ENCODE assay signal across 15 cellular contexts in genomic region chr6:89073014-89073620, GRCh38. TPM values are rescaled to one million over a fixed set of nuclear protein-coding genes. Genes with fewer than 3 reads are reported as not detected.
DNase-seq lines count a peak whose midpoint lies in the region; ATAC-seq and TF ChIP-seq lines count a peak whose summit lies in the region.
"Had no signal": no experiment of that assay in that cellular context is flagged by ENCODE, and none has a peak within 500 bp of the region (broad histone marks: within the 10 kb centered on the region; RNA-seq: fewer than 3 reads in every experiment).

No MANE protein-coding gene starts in this region.

- no peak overlapping the region for H3K4me3 Mint-ChIP-seq in memory B cell
- H3K4me3 Mint-ChIP-seq: activated naive CD4-positive, alpha-beta T cell treated with anti-CD3 and anti-CD28 coated beads for 36 hours had no signal

- BruUV-seq in mammary epithelial cell (replicated peaks; lab: Mats Ljungman, UMichigan): no TSS peak

- no peak overlapping the region for H3K4me2 ChIP-seq in mammary epithelial cell (ENCODE audit: insufficient read depth, low read depth, low read length)

- TF ChIP-seq CTCF in mammary epithelial cell (conservative IDR thresholded peaks at IDR 0.05 in 1 of 2, IDR thresholded peaks at IDR 0.05 in 1 of 2; ENCODE audit: extremely low read depth in 1 of 2, insufficient read depth in 1 of 2, low read depth in 1 of 2, low read length in 2 of 2) (no peak), breast epithelium (IDR thresholded peaks at IDR 0.05) (no peak), upper lobe of left lung (IDR thresholded peaks at IDR 0.05) (no peak)

- no peak overlapping the region for H3K27ac ChIP-seq in mammary epithelial cell (ENCODE audit: insufficient read depth, low read depth, low read length)
- no peak overlapping the region for H3K27ac ChIP-seq in breast epithelium
- peak overlapping the region; percentile 52 for H3K27ac ChIP-seq in caudate nucleus (ENCODE audit: low read depth, low read length)
- peak overlapping the region in 2 of 4 donors; percentile 23 to 51 for H3K27ac ChIP-seq in upper lobe of left lung
- H3K27ac ChIP-seq: colonic mucosa, parathyroid adenoma had no signal

- H2AFZ ChIP-seq in mammary epithelial cell (ENCODE audit: low read depth, low read length): peak overlapping the region; percentile 65
- H2AFZ ChIP-seq: parathyroid adenoma had no signal

- CTCF ChIA-PET in mammary epithelial cell (lab: Charles Lee; ENCODE audit: low non-redundant PET): interaction anchor here (0.7 kb wide), 1 partner anchor 39 kb away, joined by 3 read pairs; no protein-coding TSS in a partner anchor

- H3K4me1 ChIP-seq in mammary epithelial cell (ENCODE audit: insufficient read depth, low read length) (peaks cover under 1% of the 10 kb centered on the region), breast epithelium (no peaks in the 10 kb centered on the region), upper lobe of left lung (peaks cover 0 to 5% (median 0%) of the 10 kb centered on the region in 4 donors)
- H3K4me1 ChIP-seq: colonic mucosa, parathyroid adenoma had no signal

- dilution Hi-C loops in mammary epithelial cell (cut with HindIII; ENCODE audit: low sequenced_read_pairs): no loop called here

- WGBS in mammary epithelial cell (ENCODE audit: low coverage, missing lambda C conversion rate): 58% methylated on average over 4 of the region's 4 CpGs
- 43 to 57% methylated on average over 4 of the region's 4 CpGs for WGBS in upper lobe of left lung, 2 donors

- TF ChIP-seq EP300 in upper lobe of left lung (IDR thresholded peaks at IDR 0.05): no peak

- H3K4me3 ChIP-seq in mammary epithelial cell (replicated peaks in 1 of 3; ENCODE audit: insufficient read depth in 1 of 3, low read depth in 2 of 3, low read length in 3 of 3) (no peak overlapping the region), breast epithelium (no peak overlapping the region), upper lobe of left lung (no peak overlapping the region)
- H3K4me3 ChIP-seq: colonic mucosa had no signal

- no peaks in the 10 kb centered on the region for H4K20me1 ChIP-seq in mammary epithelial cell (ENCODE audit: insufficient read depth, low read length)

- no peaks in the 10 kb centered on the region for H3K36me3 ChIP-seq in mammary epithelial cell (ENCODE audit: insufficient read depth, low read length)
- no peaks in the 10 kb centered on the region for H3K36me3 ChIP-seq in breast epithelium
- H3K36me3 ChIP-seq in upper lobe of left lung: no peaks in the 10 kb centered on the region
- H3K36me3 ChIP-seq: colonic mucosa had no signal

- H3K9me3 ChIP-seq in mammary epithelial cell (replicated peaks; ENCODE audit: insufficient read depth, low read length): no peaks in the 10 kb centered on the region
- H3K9me3 ChIP-seq in breast epithelium: no peaks in the 10 kb centered on the region
- no peaks in the 10 kb centered on the region for H3K9me3 ChIP-seq in upper lobe of left lung
- H3K9me3 ChIP-seq: colonic mucosa had no signal

- intact Hi-C loops in mammary epithelial cell (cut with micrococcal nuclease): no loop called here
- intact Hi-C loops in breast epithelium (cut with DNase I; ENCODE audit: low total_unique reads): no loop called here

- in situ Hi-C loops in mammary epithelial cell (cut with MboI; ENCODE audit: low sequenced_read_pairs in 2 of 2): no loop called here

- H3K4me1 Mint-ChIP-seq in memory B cell: peaks cover 6% of the 10 kb centered on the region

- H3K36me3 Mint-ChIP-seq in memory B cell: peaks cover 3% of the 10 kb centered on the region
- H3K36me3 Mint-ChIP-seq: T-cell had no signal

- H3K27me3 ChIP-seq in mammary epithelial cell (ENCODE audit: insufficient read depth, low read length) (no peaks in the 10 kb centered on the region), breast epithelium (no peaks in the 10 kb centered on the region), upper lobe of left lung (no peaks in the 10 kb centered on the region)
- H3K27me3 ChIP-seq: colonic mucosa had no signal

- DNase-seq in mammary epithelial cell: no peak
- DNase-seq in breast epithelium (ENCODE audit: low spot score in 2 of 2): no peak
- DNase-seq in caudate nucleus (lab: John Stamatoyannopoulos, UW): peak in 5 of 61 donors; percentile 5 to 19 (median 13)
- DNase-seq in memory B cell (ENCODE audit: low spot score in 2 of 2): no peak
- no peak for DNase-seq in upper lobe of left lung
- no peak for DNase-seq in activated T-cell treated with anti-CD3 and anti-CD28 coated beads, Interleukin-2, amount 50 U/mL, for 48 hours
- no peak for DNase-seq in NCI-H2227 (lab: John Stamatoyannopoulos, UW; ENCODE audit: unreplicated experiment)
- DNase-seq in mesenteric fat pad (ENCODE audit: low spot score): no peak
- DNase-seq: activated CD4-positive, alpha-beta T cell treated with anti-CD3 and anti-CD28 coated beads, Interleukin-2, amount 50 U/mL, for 4 hours; activated naive CD4-positive, alpha-beta T cell treated with anti-CD3 and anti-CD28 coated beads for 36 hours; colonic mucosa; DMS 273 treated with DMSO at 0.1 percent for 48 hours; NCI-H524; T-cell had no signal

- H3K79me2 ChIP-seq in mammary epithelial cell (ENCODE audit: insufficient read depth, low read length): no peaks in the 10 kb centered on the region
- H3K79me2 ChIP-seq: parathyroid adenoma had no signal

- peaks cover 7% of the 10 kb centered on the region for H3K27me3 Mint-ChIP-seq in memory B cell

- H3K27ac Mint-ChIP-seq in memory B cell: no peak overlapping the region
- H3K27ac Mint-ChIP-seq: activated naive CD4-positive, alpha-beta T cell treated with anti-CD3 and anti-CD28 coated beads for 36 hours had no signal

- ATAC-seq in memory B cell (ENCODE audit: low read depth) (peak; percentile 57), upper lobe of left lung (ENCODE audit: low FRiP score in 2 of 2) (peak; percentile 72 to 79)

- H3K9ac ChIP-seq in mammary epithelial cell (ENCODE audit: insufficient read depth, low read length): no peak overlapping the region
- H3K9ac ChIP-seq: parathyroid adenoma had no signal

- no peaks in the 10 kb centered on the region for H3K9me3 Mint-ChIP-seq in memory B cell
- H3K9me3 Mint-ChIP-seq: activated naive CD4-positive, alpha-beta T cell treated with anti-CD3 and anti-CD28 coated beads for 36 hours; T-cell had no signal

- no peak for TF ChIP-seq POLR2A in breast epithelium (IDR thresholded peaks at IDR 0.05)
- TF ChIP-seq POLR2A in upper lobe of left lung (IDR thresholded peaks at IDR 0.05): peak in 1 of 4 donors; percentile 26

RNA-seq across cellular contexts. Expression of gene PNRC1, which starts 7.4 kb away (rescaled TPM):
- total RNA-seq in mammary epithelial cell: 10 to 100 TPM; 56.6 to 75.0 TPM
- polyA plus RNA-seq in mammary epithelial cell: 4.7 TPM
- 27.0 TPM for polyA minus RNA-seq in mammary epithelial cell
- total RNA-seq in breast epithelium: 100 to 1,000 TPM; 221 to 290 (median 230) TPM
- 100 to 1,000 TPM in 5 of 6 donors, 10 to 100 TPM in 1; 96.4 to 238 (median 167) TPM for total RNA-seq in upper lobe of left lung
- total RNA-seq in mesenteric fat pad: 265 TPM

RNA-seq across cellular contexts. Expression of gene SRSF12, which starts 44.8 kb away (rescaled TPM):
- 1 to 10 TPM in 1 of 2 donors, under 1 TPM in 1; 0.54 to 3.8 TPM for total RNA-seq in mammary epithelial cell
- 0.14 TPM for polyA plus RNA-seq in mammary epithelial cell
- polyA minus RNA-seq in mammary epithelial cell: not detected
- 1 to 10 TPM in 1 of 3 donors, under 1 TPM in 1, not detected in 1; 0.98 to 1.8 TPM for total RNA-seq in breast epithelium
- under 1 TPM in 5 of 6 donors, not detected in 1; 0.10 to 0.89 (median 0.23) TPM for total RNA-seq in upper lobe of left lung
- total RNA-seq in mesenteric fat pad: 1.5 TPM
- total RNA-seq: T-cell had no signal
